Comparison of ENCODE assay signal across 1 cellular context in the genomic region with DNA sequence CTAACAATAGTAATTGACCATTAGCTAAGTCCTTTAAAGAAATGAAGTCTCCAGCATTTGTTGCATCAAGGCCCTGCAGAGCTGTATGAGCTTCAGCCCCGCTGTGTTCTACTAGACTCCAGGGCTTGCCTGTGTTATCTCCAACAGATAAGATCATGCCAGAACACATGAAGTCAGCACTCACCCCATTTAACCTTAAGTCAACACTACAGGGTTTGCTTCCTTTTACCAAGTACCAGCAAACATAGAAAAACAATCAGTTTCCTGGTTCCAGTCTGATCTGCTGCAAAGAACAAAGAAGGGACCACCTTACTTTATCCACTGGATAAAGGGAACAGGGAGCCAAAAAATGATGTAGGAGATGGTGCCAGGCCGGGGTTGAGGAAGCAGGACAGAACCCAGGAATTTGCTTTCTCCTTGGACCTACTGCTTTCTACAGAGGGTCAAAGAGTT.
A peak's percentile ranks its signal among the peaks of the same experiment; 100 is the strongest.
TF ChIP-seq lines count a peak whose summit lies in the region.

No MANE protein-coding gene starts in this region.

TF ChIP-seq in SK-N-SH, 30 proteins besides CTCF, POLR2A, EP300 and RAD21 (continued from another document):
- TF ChIP-seq, protein P1, sequence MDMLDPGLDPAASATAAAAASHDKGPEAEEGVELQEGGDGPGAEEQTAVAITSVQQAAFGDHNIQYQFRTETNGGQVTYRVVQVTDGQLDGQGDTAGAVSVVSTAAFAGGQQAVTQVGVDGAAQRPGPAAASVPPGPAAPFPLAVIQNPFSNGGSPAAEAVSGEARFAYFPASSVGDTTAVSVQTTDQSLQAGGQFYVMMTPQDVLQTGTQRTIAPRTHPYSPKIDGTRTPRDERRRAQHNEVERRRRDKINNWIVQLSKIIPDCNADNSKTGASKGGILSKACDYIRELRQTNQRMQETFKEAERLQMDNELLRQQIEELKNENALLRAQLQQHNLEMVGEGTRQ (IDR thresholded peaks at IDR 0.05; ENCODE audit: borderline replicate concordance, low read depth, low read length) = no peak
- TF ChIP-seq RFX5 (IDR thresholded peaks at IDR 0.05; ENCODE audit: low read length) = no peak
- TF ChIP-seq, protein P2, sequence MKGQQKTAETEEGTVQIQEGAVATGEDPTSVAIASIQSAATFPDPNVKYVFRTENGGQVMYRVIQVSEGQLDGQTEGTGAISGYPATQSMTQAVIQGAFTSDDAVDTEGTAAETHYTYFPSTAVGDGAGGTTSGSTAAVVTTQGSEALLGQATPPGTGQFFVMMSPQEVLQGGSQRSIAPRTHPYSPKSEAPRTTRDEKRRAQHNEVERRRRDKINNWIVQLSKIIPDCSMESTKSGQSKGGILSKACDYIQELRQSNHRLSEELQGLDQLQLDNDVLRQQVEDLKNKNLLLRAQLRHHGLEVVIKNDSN (IDR thresholded peaks at IDR 0.05; ENCODE audit: borderline replicate concordance, low read depth) = no peak
- TF ChIP-seq YY1 (IDR thresholded peaks at IDR 0.05; ENCODE audit: low read depth) = no peak
- TF ChIP-seq NFIC (IDR thresholded peaks at IDR 0.05; ENCODE audit: borderline replicate concordance) = 0 out of 2 replicates have a peak, but pooled peaks have one; percentile 16
- TF ChIP-seq FOSL2 (IDR thresholded peaks at IDR 0.05; ENCODE audit: borderline replicate concordance, low read depth) = no peak
- TF ChIP-seq EZH2phosphoT487 (IDR thresholded peaks at IDR 0.05; ENCODE audit: borderline replicate concordance, low read depth) = no peak
- peak; percentile 90 for TF ChIP-seq GATA2 (CRISPR knock-in tag; IDR thresholded peaks at IDR 0.05)
- TF ChIP-seq CHD2 (IDR thresholded peaks at IDR 0.05; ENCODE audit: low read length, partially characterized antibody) = peak; percentile 80
- TF ChIP-seq GABPA (IDR thresholded peaks at IDR 0.05; ENCODE audit: low read depth) = no peak
- no peak for TF ChIP-seq MEF2A (IDR thresholded peaks at IDR 0.05; ENCODE audit: borderline replicate concordance, low read depth)
- TF ChIP-seq, protein P3, sequence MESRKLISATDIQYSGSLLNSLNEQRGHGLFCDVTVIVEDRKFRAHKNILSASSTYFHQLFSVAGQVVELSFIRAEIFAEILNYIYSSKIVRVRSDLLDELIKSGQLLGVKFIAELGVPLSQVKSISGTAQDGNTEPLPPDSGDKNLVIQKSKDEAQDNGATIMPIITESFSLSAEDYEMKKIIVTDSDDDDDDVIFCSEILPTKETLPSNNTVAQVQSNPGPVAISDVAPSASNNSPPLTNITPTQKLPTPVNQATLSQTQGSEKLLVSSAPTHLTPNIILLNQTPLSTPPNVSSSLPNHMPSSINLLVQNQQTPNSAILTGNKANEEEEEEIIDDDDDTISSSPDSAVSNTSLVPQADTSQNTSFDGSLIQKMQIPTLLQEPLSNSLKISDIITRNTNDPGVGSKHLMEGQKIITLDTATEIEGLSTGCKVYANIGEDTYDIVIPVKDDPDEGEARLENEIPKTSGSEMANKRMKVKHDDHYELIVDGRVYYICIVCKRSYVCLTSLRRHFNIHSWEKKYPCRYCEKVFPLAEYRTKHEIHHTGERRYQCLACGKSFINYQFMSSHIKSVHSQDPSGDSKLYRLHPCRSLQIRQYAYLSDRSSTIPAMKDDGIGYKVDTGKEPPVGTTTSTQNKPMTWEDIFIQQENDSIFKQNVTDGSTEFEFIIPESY (IDR thresholded peaks at IDR 0.05; ENCODE audit: borderline replicate concordance, low read depth) = no peak
- no peak for TF ChIP-seq SMC3 (IDR thresholded peaks at IDR 0.05; ENCODE audit: low read depth, low read length)
